17 cellular contexts compared by ENCODE assay signal in the genomic region with DNA sequence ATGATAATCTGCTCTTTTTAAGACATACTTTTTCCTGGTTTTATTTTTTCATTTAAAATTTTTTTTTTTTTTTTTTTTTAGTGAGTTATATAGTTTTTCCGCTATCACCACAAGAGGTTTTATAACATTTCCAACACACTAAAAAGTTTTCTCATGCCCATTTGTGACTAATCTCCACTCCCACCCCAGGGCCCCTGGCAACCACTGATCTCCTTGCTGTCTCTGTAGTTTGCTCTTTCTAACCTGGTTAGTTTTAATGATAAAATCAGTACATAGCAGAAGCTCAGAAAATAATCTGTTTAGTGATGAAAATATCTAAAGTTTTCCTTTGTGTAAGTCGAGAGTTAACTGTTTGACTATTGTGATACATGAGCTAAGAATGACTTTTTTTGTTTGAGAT. TPM values are rescaled to one million over a fixed set of nuclear protein-coding genes. Genes with fewer than 3 reads are reported as not detected.
A peak's percentile ranks its signal among the peaks of the same experiment; 100 is the strongest.
DNase-seq lines count a peak whose midpoint lies in the region; ATAC-seq and TF ChIP-seq lines count a peak whose summit lies in the region.
"Had no signal": no experiment of that assay in that cellular context is flagged by ENCODE, and none has a peak within 500 bp of the region (broad histone marks: within the 10 kb centered on the region; RNA-seq: fewer than 3 reads in every experiment).

No MANE protein-coding gene starts in this region.

- H3K9me3 ChIP-seq in SK-N-SH (no peaks in the 10 kb centered on the region), adrenal gland (replicated peaks in 1 of 3) (no peaks in the 10 kb centered on the region)
- H3K9me3 ChIP-seq: HAP-1 had no signal

- CTCF ChIA-PET in SK-N-SH (lab: Yijun Ruan, JAX): interaction anchor here (0.6 to 1.0 kb wide), 2 partner anchors 11 to 641 kb away, joined by 3 to 4 read pairs; no protein-coding TSS in a partner anchor

- no peak for DNase-seq in SK-N-SH
- no peak for DNase-seq in activated T-cell treated with anti-CD3 and anti-CD28 coated beads, Interleukin-2, amount 50 U/mL, for 72 hours
- no peak for DNase-seq in activated T-cell treated with anti-CD3 and anti-CD28 coated beads, Interleukin-2, amount 50 U/mL, for 4 hours
- no peak for DNase-seq in activated T-helper 2 cell treated with anti-CD3 and anti-CD28 coated beads, Interferon-gamma antibody, Interleukin-2, Interleukin-4, amounts not matched to agents 10 μg/mL and 5 μg/mL and 100 μg/mL, durations not matched to agents 14 hours and 24 hours and 36 hours (ENCODE audit: low spot score)
- DNase-seq in progenitor cell of endocrine pancreas (ENCODE audit: low spot score, unreplicated experiment): no peak
- no peak for DNase-seq in adrenal gland
- DNase-seq: Calu3; CD4-positive, CD25-positive, alpha-beta regulatory T cell; DMS53; NCI-H1048; NCI-H524; PC-9 had no signal

- no peaks in the 10 kb centered on the region for H3K27me3 Mint-ChIP-seq in activated T-cell treated with anti-CD3 and anti-CD28 coated beads, Interleukin-2, amount 50 U/mL, for 72 hours (ENCODE audit: low read depth)
- no peaks in the 10 kb centered on the region for H3K27me3 Mint-ChIP-seq in activated T-cell treated with anti-CD3 and anti-CD28 coated beads, Interleukin-2, amount 50 U/mL, for 4 hours (ENCODE audit: low read depth)
- no peaks in the 10 kb centered on the region for H3K27me3 Mint-ChIP-seq in activated T-helper 2 cell treated with anti-CD3 and anti-CD28 coated beads, Interferon-gamma antibody, Interleukin-2, Interleukin-4, amounts not matched to agents 10 μg/mL and 5 μg/mL and 100 μg/mL, durations not matched to agents 14 hours and 24 hours and 36 hours (ENCODE audit: low read depth)
- no peaks in the 10 kb centered on the region for H3K27me3 Mint-ChIP-seq in progenitor cell of endocrine pancreas
- H3K27me3 Mint-ChIP-seq: B cell; CD4-positive, CD25-positive, alpha-beta regulatory T cell had no signal

- WGBS in SK-N-SH (ENCODE audit: low lambda C conversion rate): 65% methylated on average over 2 of the region's 2 CpGs
- 94 to 98% (median 97%) methylated on average over 2 of the region's 2 CpGs for WGBS in adrenal gland, 4 donors

- no peak overlapping the region for H3K9ac ChIP-seq in SK-N-SH

- no peak overlapping the region for H3K4me2 ChIP-seq in SK-N-SH
- H3K4me2 ChIP-seq: PC-9 had no signal

- TF ChIP-seq EP300 in SK-N-SH (IDR thresholded peaks at IDR 0.05; ENCODE audit: borderline replicate concordance in 1 of 2, low read depth in 1 of 2, low read length in 1 of 2): no peak

- H3F3A ChIP-seq in SK-N-SH (replicated peaks; ENCODE audit: insufficient read depth): no peaks in the 10 kb centered on the region

- H3K36me3 ChIP-seq in SK-N-SH (replicated peaks in 1 of 2; ENCODE audit: control insufficient read depth in 1 of 2, insufficient read depth in 2 of 2, low read length in 1 of 2) (peaks cover 51 to 69% of the 10 kb centered on the region in 2 experiments), adrenal gland (replicated peaks in 1 of 2) (peaks cover 0 to 44% of the 10 kb centered on the region in 2 donors)

- H3K27ac Mint-ChIP-seq in activated T-cell treated with anti-CD3 and anti-CD28 coated beads, Interleukin-2, amount 50 U/mL, for 72 hours: peak overlapping the region; percentile 51
- peak overlapping the region; percentile 19 for H3K27ac Mint-ChIP-seq in activated T-helper 2 cell treated with anti-CD3 and anti-CD28 coated beads, Interferon-gamma antibody, Interleukin-2, Interleukin-4, amounts not matched to agents 10 μg/mL and 5 μg/mL and 100 μg/mL, durations not matched to agents 14 hours and 24 hours and 36 hours
- peak overlapping the region; percentile 35 for H3K27ac Mint-ChIP-seq in progenitor cell of endocrine pancreas
- H3K27ac Mint-ChIP-seq: B cell; CD4-positive, CD25-positive, alpha-beta regulatory T cell had no signal

- H3K27me3 ChIP-seq in SK-N-SH (ENCODE audit: insufficient read depth) (no peaks in the 10 kb centered on the region), adrenal gland (no peaks in the 10 kb centered on the region)

- POLR2A ChIA-PET in SK-N-SH (lab: Yijun Ruan, JAX): no interaction called here

- H3K36me3 Mint-ChIP-seq in activated T-cell treated with anti-CD3 and anti-CD28 coated beads, Interleukin-2, amount 50 U/mL, for 72 hours (ENCODE audit: insufficient read depth in 2 of 2): peaks cover 2 to 21% of the 10 kb centered on the region in 2 donors
- peaks cover 34% of the 10 kb centered on the region for H3K36me3 Mint-ChIP-seq in activated T-cell treated with anti-CD3 and anti-CD28 coated beads, Interleukin-2, amount 50 U/mL, for 4 hours (ENCODE audit: insufficient read depth)
- peaks cover 55% of the 10 kb centered on the region for H3K36me3 Mint-ChIP-seq in activated T-helper 2 cell treated with anti-CD3 and anti-CD28 coated beads, Interferon-gamma antibody, Interleukin-2, Interleukin-4, amounts not matched to agents 10 μg/mL and 5 μg/mL and 100 μg/mL, durations not matched to agents 14 hours and 24 hours and 36 hours (ENCODE audit: low read depth)
- H3K36me3 Mint-ChIP-seq in progenitor cell of endocrine pancreas (ENCODE audit: insufficient read depth): peaks cover 33% of the 10 kb centered on the region

- H3K79me2 ChIP-seq in SK-N-SH (ENCODE audit: insufficient read depth): peaks cover 17% of the 10 kb centered on the region; the same call in 1 of the 2 replicates

- ATAC-seq in SK-N-SH treated with all-trans-retinoic acid at 6 μM for 48 hours (peak; percentile 57), GM19035 (IDR thresholded peaks at IDR 0.05; ENCODE audit: unreplicated experiment) (no peak)
- ATAC-seq in activated T-cell treated with anti-CD3 and anti-CD28 coated beads, Interleukin-2, amount 50 U/mL, for 72 hours (replicated peaks in 1 of 2): no peak
- ATAC-seq in activated T-cell treated with anti-CD3 and anti-CD28 coated beads, Interleukin-2, amount 50 U/mL, for 4 hours: no peak

- no peak overlapping the region for H2AFZ ChIP-seq in SK-N-SH (ENCODE audit: low read depth)
- H2AFZ ChIP-seq: PC-9 had no signal

- H3K9me2 ChIP-seq in SK-N-SH: no peaks in the 10 kb centered on the region

- no peaks in the 10 kb centered on the region for H3K9me3 Mint-ChIP-seq in activated T-cell treated with anti-CD3 and anti-CD28 coated beads, Interleukin-2, amount 50 U/mL, for 72 hours
- H3K9me3 Mint-ChIP-seq in activated T-cell treated with anti-CD3 and anti-CD28 coated beads, Interleukin-2, amount 50 U/mL, for 4 hours: no peaks in the 10 kb centered on the region
- H3K9me3 Mint-ChIP-seq in activated T-helper 2 cell treated with anti-CD3 and anti-CD28 coated beads, Interferon-gamma antibody, Interleukin-2, Interleukin-4, amounts not matched to agents 10 μg/mL and 5 μg/mL and 100 μg/mL, durations not matched to agents 14 hours and 24 hours and 36 hours: no peaks in the 10 kb centered on the region
- no peaks in the 10 kb centered on the region for H3K9me3 Mint-ChIP-seq in progenitor cell of endocrine pancreas (ENCODE audit: low read depth)
- H3K9me3 Mint-ChIP-seq: CD4-positive, CD25-positive, alpha-beta regulatory T cell had no signal

- no peak for TF ChIP-seq CTCF in SK-N-SH (IDR thresholded peaks at IDR 0.05)
- TF ChIP-seq CTCF in progenitor cell of endocrine pancreas (IDR thresholded peaks at IDR 0.05; ENCODE audit: unreplicated experiment): no peak
- TF ChIP-seq CTCF in adrenal gland (IDR thresholded peaks at IDR 0.05): no peak

- H3K4me3 Mint-ChIP-seq in activated T-cell treated with anti-CD3 and anti-CD28 coated beads, Interleukin-2, amount 50 U/mL, for 72 hours: no peak overlapping the region
- H3K4me3 Mint-ChIP-seq in activated T-cell treated with anti-CD3 and anti-CD28 coated beads, Interleukin-2, amount 50 U/mL, for 4 hours: no peak overlapping the region
- H3K4me3 Mint-ChIP-seq in activated T-helper 2 cell treated with anti-CD3 and anti-CD28 coated beads, Interferon-gamma antibody, Interleukin-2, Interleukin-4, amounts not matched to agents 10 μg/mL and 5 μg/mL and 100 μg/mL, durations not matched to agents 14 hours and 24 hours and 36 hours (ENCODE audit: low read depth): no peak overlapping the region
- no peak overlapping the region for H3K4me3 Mint-ChIP-seq in progenitor cell of endocrine pancreas (ENCODE audit: low read depth)
- H3K4me3 Mint-ChIP-seq: B cell; CD4-positive, CD25-positive, alpha-beta regulatory T cell had no signal

- intact Hi-C loops in activated T-helper 2 cell treated with anti-CD3 and anti-CD28 coated beads, Interferon-gamma antibody, Interleukin-2, Interleukin-4, amounts not matched to agents 10 μg/mL and 5 μg/mL and 100 μg/mL, durations not matched to agents 14 hours and 24 hours and 36 hours (cut with micrococcal nuclease): no loop called here
- intact Hi-C loops in adrenal gland (cut with DNase I): no loop called here

- H3K27ac ChIP-seq in SK-N-SH (ENCODE audit: low read depth in 2 of 2, low read length in 1 of 2): peak overlapping the region in 1 of 2 experiments; percentile 26; a peak in 1 of 4 replicates
- H3K27ac ChIP-seq in adrenal gland: no peak overlapping the region
- H3K27ac ChIP-seq: 22Rv1, PC-9 had no signal

- H3K4me3 ChIP-seq in SK-N-SH (ENCODE audit: low read depth in 2 of 2, low read length in 1 of 2) (no peak overlapping the region), adrenal gland (no peak overlapping the region)
- H3K4me3 ChIP-seq: HAP-1, PC-9 had no signal

- TF ChIP-seq RAD21 in SK-N-SH (IDR thresholded peaks at IDR 0.05; ENCODE audit: low read length): no peak

- H3K4me1 ChIP-seq in SK-N-SH (ENCODE audit: control insufficient read depth in 1 of 2, insufficient read depth in 2 of 2, low read depth in 1 of 2, low read length in 1 of 2): no peaks in the 10 kb centered on the region
- peaks cover 0 to 5% of the 10 kb centered on the region in 2 donors for H3K4me1 ChIP-seq in adrenal gland (replicated peaks in 1 of 2)

- no peaks in the 10 kb centered on the region for H4K20me1 ChIP-seq in SK-N-SH (ENCODE audit: insufficient read depth)

- TF ChIP-seq POLR2A in adrenal gland (IDR thresholded peaks at IDR 0.05): no peak

- peaks cover 4% of the 10 kb centered on the region for H3K4me1 Mint-ChIP-seq in activated T-cell treated with anti-CD3 and anti-CD28 coated beads, Interleukin-2, amount 50 U/mL, for 72 hours (ENCODE audit: low read depth)
- peaks cover 10% of the 10 kb centered on the region for H3K4me1 Mint-ChIP-seq in activated T-cell treated with anti-CD3 and anti-CD28 coated beads, Interleukin-2, amount 50 U/mL, for 4 hours (ENCODE audit: low read depth)
- peaks cover 11% of the 10 kb centered on the region for H3K4me1 Mint-ChIP-seq in activated T-helper 2 cell treated with anti-CD3 and anti-CD28 coated beads, Interferon-gamma antibody, Interleukin-2, Interleukin-4, amounts not matched to agents 10 μg/mL and 5 μg/mL and 100 μg/mL, durations not matched to agents 14 hours and 24 hours and 36 hours (ENCODE audit: low read depth)
- H3K4me1 Mint-ChIP-seq in progenitor cell of endocrine pancreas (ENCODE audit: low read depth): no peaks in the 10 kb centered on the region

RNA-seq across cellular contexts. Expression of a gene that starts 41.8 kb away (rescaled TPM):
- polyA plus RNA-seq in SK-N-SH (2012; rRNA removed) (25.7 and 30.0 TPM in 2 replicates), adrenal gland (100 to 1,000 TPM in 1 of 3 donors, 10 to 100 TPM in 2; 11.8 to 119 (median 18.9) TPM)
- 49.3 and 63.4 TPM in 2 replicates for polyA plus RNA-seq in SK-N-SH (2012; cell fraction: cytosol; rRNA removed)
- polyA plus RNA-seq in SK-N-SH (2012; cell fraction: nucleus; rRNA removed): 12.9 and 22.1 TPM in 2 replicates
- total RNA-seq in activated T-cell treated with anti-CD3 and anti-CD28 coated beads, Interleukin-2, amount 50 U/mL, for 72 hours: 10 to 100 TPM; 49.5 to 52.1 TPM
- 10 to 100 TPM; 60.6 to 65.7 (median 63.0) TPM for total RNA-seq in activated T-cell treated with anti-CD3 and anti-CD28 coated beads, Interleukin-2, amount 50 U/mL, for 4 hours
- total RNA-seq in activated T-helper 2 cell treated with anti-CD3 and anti-CD28 coated beads, Interferon-gamma antibody, Interleukin-2, Interleukin-4, amounts not matched to agents 10 μg/mL and 5 μg/mL and 100 μg/mL, durations not matched to agents 14 hours and 24 hours and 36 hours: 87.8 and 89.1 TPM in 2 replicates
- total RNA-seq in progenitor cell of endocrine pancreas (60.7 and 64.7 TPM in 2 replicates), adrenal gland (100 to 1,000 TPM in 3 of 8 donors, 10 to 100 TPM in 5; 74.2 to 118 (median 89.9) TPM)

RNA-seq across cellular contexts. Expression of a gene that starts 46.2 kb away (rescaled TPM):
- polyA plus RNA-seq in SK-N-SH (2012; rRNA removed): 44.6 and 62.5 TPM in 2 replicates
- polyA plus RNA-seq in SK-N-SH (2012; cell fraction: cytosol; rRNA removed): 54.3 and 55.3 TPM in 2 replicates
- polyA plus RNA-seq in SK-N-SH (2012; cell fraction: nucleus; rRNA removed): 31.6 and 55.2 TPM in 2 replicates
- 10 to 100 TPM; 28.7 to 34.2 TPM for total RNA-seq in activated T-cell treated with anti-CD3 and anti-CD28 coated beads, Interleukin-2, amount 50 U/mL, for 72 hours
- 10 to 100 TPM; 25.5 to 29.4 (median 28.2) TPM for total RNA-seq in activated T-cell treated with anti-CD3 and anti-CD28 coated beads, Interleukin-2, amount 50 U/mL, for 4 hours
- 29.8 and 30.6 TPM in 2 replicates for total RNA-seq in activated T-helper 2 cell treated with anti-CD3 and anti-CD28 coated beads, Interferon-gamma antibody, Interleukin-2, Interleukin-4, amounts not matched to agents 10 μg/mL and 5 μg/mL and 100 μg/mL, durations not matched to agents 14 hours and 24 hours and 36 hours
- total RNA-seq in progenitor cell of endocrine pancreas: 27.1 and 27.6 TPM in 2 replicates
- total RNA-seq in adrenal gland: 10 to 100 TPM; 16.5 to 40.7 (median 28.8) TPM
- polyA plus RNA-seq in adrenal gland: 10 to 100 TPM in 1 of 3 donors, 1 to 10 TPM in 2; 9.0 to 39.4 (median 9.6) TPM
